In genomic region chr15:95902606-95903005, GRCh38 we compare ENCODE assay signal across 26 cellular contexts.
A peak's percentile ranks its signal among the peaks of the same experiment; 100 is the strongest.
DNase-seq lines count a peak whose midpoint lies in the region; ATAC-seq, FAIRE-seq and TF ChIP-seq lines count a peak whose summit lies in the region.
"Had no signal": no experiment of that assay in that cellular context is flagged by ENCODE, and none has a peak within 500 bp of the region (broad histone marks: within the 10 kb centered on the region; RNA-seq: fewer than 3 reads in every experiment).

No MANE protein-coding gene starts in this region.

- FAIRE-seq in K562 (lab: Jason Lieb, UNC) = no peak
- FAIRE-seq: A549, D721Med, GM12891, GM18507 had no signal

- no peak for TF ChIP-seq POLR2A in K562 (conservative IDR thresholded peaks at IDR 0.05)

- no peak overlapping the region for H3K27ac ChIP-seq in K562 (ENCODE audit: extremely low read depth, low read depth, low read length)
- H3K27ac ChIP-seq: A549; BLaER1 treated with 17β-estradiol and CSF1 and Interleukin-3, amounts not matched to agents 10 nM and 100 nM had no signal

- H3K4me2 ChIP-seq in K562 (ENCODE audit: insufficient read depth, low read length) = no peak overlapping the region
- H3K4me2 ChIP-seq: A549; BLaER1 treated with 17β-estradiol and CSF1 and Interleukin-3, amounts not matched to agents 10 nM and 100 nM; GM23338 had no signal

- peak overlapping the region; percentile 44; the same call in 1 of the 2 replicates for H2AFZ ChIP-seq in K562 (ENCODE audit: low read depth, low read length)
- H2AFZ ChIP-seq in neuron (ENCODE audit: low read depth, low read length) = peak overlapping the region; percentile 10
- H2AFZ ChIP-seq: GM23338 had no signal

- no peak overlapping the region for H3K9ac ChIP-seq in K562 (ENCODE audit: insufficient read depth in 1 of 2, low read depth in 2 of 2, low read length in 2 of 2)
- H3K9ac ChIP-seq: BLaER1 treated with 17β-estradiol and CSF1 and Interleukin-3, amounts not matched to agents 10 nM and 100 nM had no signal

- H3K36me3 ChIP-seq in K562 (ENCODE audit: control insufficient read depth, insufficient read depth, low read length) = no peaks in the 10 kb centered on the region
- H3K36me3 ChIP-seq in neuron (ENCODE audit: insufficient read depth, low read length) = no peaks in the 10 kb centered on the region
- H3K36me3 ChIP-seq: BE2C; BLaER1 treated with 17β-estradiol and CSF1 and Interleukin-3, amounts not matched to agents 10 nM and 100 nM had no signal

- no peak for ATAC-seq in K562
- ATAC-seq in HG03280 (IDR thresholded peaks at IDR 0.05; ENCODE audit: unreplicated experiment) = no peak
- ATAC-seq: A549, GM23338, HCT116 had no signal

- H3K9me1 ChIP-seq in K562 (ENCODE audit: control insufficient read depth, insufficient read depth, low read length) = no peaks in the 10 kb centered on the region

- TF ChIP-seq RAD21 in K562 (CRISPR knock-in tag; conservative IDR thresholded peaks at IDR 0.05 in 1 of 2, IDR thresholded peaks at IDR 0.05 in 1 of 2) = no peak

- no peak for TF ChIP-seq EP300 in K562 (IDR thresholded peaks at IDR 0.05; ENCODE audit: low read length)

- H3K27me3 Mint-ChIP-seq in mesothelial cell of epicardium (ENCODE audit: low read depth) = no peaks in the 10 kb centered on the region
- H3K27me3 Mint-ChIP-seq: CD4-positive, alpha-beta T cell; CD8-positive, alpha-beta memory T cell had no signal

- CTCF ChIA-PET in K562 (lab: Yijun Ruan, JAX; ENCODE audit: low intra/inter-chr PET ratio) = no interaction called here

- H3K4me3 ChIP-seq in K562 (no peak overlapping the region), fibroblast of villous mesenchyme (ENCODE audit: low read depth, low read length) (no peak overlapping the region), neuron (ENCODE audit: low read length) (no peak overlapping the region)
- H3K4me3 ChIP-seq: A549; BLaER1 treated with 17β-estradiol and CSF1 and Interleukin-3, amounts not matched to agents 10 nM and 100 nM; GM23338 had no signal

- in situ Hi-C loops in K562 (cut with MboI) = no loop called here

- WGBS in K562 (ENCODE audit: insufficient coverage, low coverage, missing lambda C conversion rate) = 40% methylated on average over 3 of the region's 3 CpGs

- POLR2A ChIA-PET in K562 (lab: Yijun Ruan, JAX) = no interaction called here

- DNase-seq in K562 (ENCODE audit: extremely low read depth in 1 of 4, low spot score in 3 of 4) (no peak), fibroblast of villous mesenchyme (ENCODE audit: low read depth) (peak; percentile 60), mesothelial cell of epicardium (ENCODE audit: low spot score in 2 of 2, unreplicated experiment in 2 of 2) (no peak), posterior cingulate gyrus (no peak), SHP77 treated with DMSO at 0.1 percent for 48 hours (lab: John Stamatoyannopoulos, UW) (no peak)
- no peak for DNase-seq in stimulated activated CD4-positive, alpha-beta T cell treated with anti-CD3 and anti-CD28 coated beads, Interleukin-4, amount 100 ng/mL, for 1 hour
- DNase-seq: 8988T; ACHN; AML-193; BE2C; CD4-positive, alpha-beta T cell; CD8-positive, alpha-beta memory T cell; DMS 273 treated with DMSO at 0.1 percent for 48 hours; DMS79; GF-D8; H9 had no signal

- no peaks in the 10 kb centered on the region for H3K9me3 Mint-ChIP-seq in mesothelial cell of epicardium
- H3K9me3 Mint-ChIP-seq: CD4-positive, alpha-beta T cell; GM23338; H9 had no signal

- TF ChIP-seq CTCF in K562 (IDR thresholded peaks at IDR 0.05 in 2 of 3, conservative IDR thresholded peaks at IDR 0.05 in 1 of 3; ENCODE audit: insufficient read depth in 2 of 3, low read depth in 1 of 3, low read length in 3 of 3) = no peak
- no peak for TF ChIP-seq CTCF in fibroblast of villous mesenchyme (IDR thresholded peaks at IDR 0.05; ENCODE audit: insufficient read depth, low read depth, low read length)
- no peak for TF ChIP-seq CTCF in mesothelial cell of epicardium (IDR thresholded peaks at IDR 0.05; ENCODE audit: unreplicated experiment)

- H3K79me2 ChIP-seq in K562 (ENCODE audit: control insufficient read depth, insufficient read depth, low read length) = no peaks in the 10 kb centered on the region

- H4K20me1 ChIP-seq in K562 (replicated peaks; ENCODE audit: control insufficient read depth, insufficient read depth, low read length) = no peaks in the 10 kb centered on the region
- H4K20me1 ChIP-seq: BLaER1 treated with 17β-estradiol and CSF1 and Interleukin-3, amounts not matched to agents 10 nM and 100 nM had no signal

- H3K27me3 ChIP-seq in K562 (ENCODE audit: control insufficient read depth in 2 of 2, insufficient read depth in 2 of 2, low read length in 2 of 2) (no peaks in the 10 kb centered on the region), neuron (ENCODE audit: insufficient read depth, low read length) (no peaks in the 10 kb centered on the region)
- H3K27me3 ChIP-seq: BE2C; BLaER1 treated with 17β-estradiol and CSF1 and Interleukin-3, amounts not matched to agents 10 nM and 100 nM had no signal

- H3K4me1 Mint-ChIP-seq in mesothelial cell of epicardium = peaks cover 37% of the 10 kb centered on the region
- H3K4me1 Mint-ChIP-seq: CD14-positive monocyte; CD8-positive, alpha-beta memory T cell had no signal

- no TSS peak for BruUV-seq in K562 (replicated peaks; lab: Mats Ljungman, UMichigan)

- no peaks in the 10 kb centered on the region for H3K36me3 Mint-ChIP-seq in mesothelial cell of epicardium
- H3K36me3 Mint-ChIP-seq: CD14-positive monocyte had no signal

- intact Hi-C loops in K562 (cut with micrococcal nuclease) = no loop called here
- intact Hi-C loops in posterior cingulate gyrus (cut with DNase I) = no loop called here

- H3K4me1 ChIP-seq in K562 (replicated peaks in 1 of 2; ENCODE audit: control insufficient read depth in 2 of 2, insufficient read depth in 2 of 2, low read length in 2 of 2) = no peaks in the 10 kb centered on the region
- no peaks in the 10 kb centered on the region for H3K4me1 ChIP-seq in neuron (ENCODE audit: insufficient read depth, low read length)
- H3K4me1 ChIP-seq: A549; BE2C; BLaER1 treated with 17β-estradiol and CSF1 and Interleukin-3, amounts not matched to agents 10 nM and 100 nM had no signal

- H3K27ac Mint-ChIP-seq in mesothelial cell of epicardium = peak overlapping the region; percentile 4
- H3K27ac Mint-ChIP-seq: CD14-positive monocyte; CD4-positive, alpha-beta T cell; CD8-positive, alpha-beta memory T cell; GM23338; H9 had no signal

- H3K9me3 ChIP-seq in K562 (replicated peaks; ENCODE audit: control insufficient read depth, insufficient read depth, low read depth, low read length) (no peaks in the 10 kb centered on the region), neuron (ENCODE audit: low read length) (no peaks in the 10 kb centered on the region)
- H3K9me3 ChIP-seq: A549; BE2C; BLaER1 treated with 17β-estradiol and CSF1 and Interleukin-3, amounts not matched to agents 10 nM and 100 nM had no signal

- H3K4me3 Mint-ChIP-seq in mesothelial cell of epicardium = no peak overlapping the region
- H3K4me3 Mint-ChIP-seq: CD14-positive monocyte; CD4-positive, alpha-beta T cell; CD8-positive, alpha-beta memory T cell; GM23338; H9 had no signal

TF ChIP-seq in K562, 482 proteins besides CTCF, POLR2A, EP300 and RAD21 (continues in another document):
- TF ChIP-seq SMAD4 (CRISPR knock-in tag; conservative IDR thresholded peaks at IDR 0.05) (no peak), ZNF24 (IDR thresholded peaks at IDR 0.05) (no peak), BRF2 (IDR thresholded peaks at IDR 0.05; ENCODE audit: borderline replicate concordance, insufficient read depth, insufficient read length) (no peak), NFE2 (IDR thresholded peaks at IDR 0.05; ENCODE audit: low read depth) (no peak), ZFP36 (IDR thresholded peaks at IDR 0.05; ENCODE audit: low read depth, low read length, partially characterized antibody) (no peak), NR4A1 (CRISPR knock-in tag; IDR thresholded peaks at IDR 0.05) (no peak), NR4A1 (tag; IDR thresholded peaks at IDR 0.05) (no peak), CHAMP1 (IDR thresholded peaks at IDR 0.05) (no peak)
